In the genomic region with DNA sequence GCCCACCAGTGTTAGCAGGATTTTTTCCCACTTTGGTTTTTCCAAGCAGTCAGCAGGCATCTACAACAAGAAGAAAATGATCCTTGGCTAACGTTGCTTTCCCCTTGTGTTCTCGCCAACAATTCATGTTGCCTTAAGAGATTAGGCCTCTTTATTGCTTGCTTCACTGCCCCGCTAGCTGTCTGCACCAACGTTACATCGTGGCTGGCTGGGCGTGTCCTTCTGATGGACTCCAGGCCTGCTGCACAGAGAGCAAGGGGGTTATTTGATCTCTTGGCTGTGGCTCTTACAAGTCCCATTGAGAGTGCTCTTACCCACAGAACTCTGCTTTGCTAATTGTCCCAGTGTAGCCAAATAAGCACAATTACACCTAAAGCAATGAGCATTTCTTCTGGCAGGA, we compare ENCODE assay signal across 19 cellular contexts. TPM values are rescaled to one million over a fixed set of nuclear protein-coding genes. Genes with fewer than 3 reads are reported as not detected.
DNase-seq lines count a peak whose midpoint lies in the region; ATAC-seq and TF ChIP-seq lines count a peak whose summit lies in the region.
"Had no signal": no experiment of that assay in that cellular context is flagged by ENCODE, and none has a peak within 500 bp of the region (broad histone marks: within the 10 kb centered on the region; RNA-seq: fewer than 3 reads in every experiment).

No MANE protein-coding gene starts in this region.

- ATAC-seq in heart left ventricle (peak; percentile 80 to 94 (median 92)), sciatic nerve (peak; percentile 85), HG03139 (IDR thresholded peaks at IDR 0.05; ENCODE audit: unreplicated experiment) (no peak), HG02588 (IDR thresholded peaks at IDR 0.05; ENCODE audit: unreplicated experiment) (no peak), GM18873 (IDR thresholded peaks at IDR 0.05; ENCODE audit: low FRiP score, unreplicated experiment) (no peak)
- ATAC-seq: stimulated activated memory B cell treated with anti-CD40 and anti-IgM and Interleukin-4, amounts not matched to agents 10 μg/mL and 1 μg/mL and 100 μg/mL, for 72 hours had no signal

- intact Hi-C loops in heart left ventricle (cut with DNase I): loop anchor here in 4 of 10 donors (5.0 to 10.0 kb wide), 5 partner anchors 57 to 235 kb away; no protein-coding TSS in a partner anchor
- intact Hi-C loops in sciatic nerve (cut with DNase I): no loop called here

- WGBS in heart left ventricle, 4 donors: 17 to 28% (median 22%) methylated on average over 6 of the region's 6 CpGs

- TF ChIP-seq POLR2A in heart left ventricle (IDR thresholded peaks at IDR 0.05): no peak

- H3K9me3 ChIP-seq in MG63 (peaks cover 4% of the 10 kb centered on the region; the same call in 1 of the 2 replicates), heart left ventricle (peaks cover 0 to 12% (median 0%) of the 10 kb centered on the region in 12 donors)

- H3K27me3 ChIP-seq in MG63: no peaks in the 10 kb centered on the region
- H3K27me3 ChIP-seq in heart left ventricle: no peaks in the 10 kb centered on the region
- H3K27me3 ChIP-seq in H7 (ENCODE audit: control insufficient read depth, insufficient read depth, low read length): no peaks in the 10 kb centered on the region

- H3K4me3 ChIP-seq in MG63 (no peak overlapping the region), heart left ventricle (no peak overlapping the region), H7 (ENCODE audit: insufficient read depth, low read depth, low read length) (no peak overlapping the region)
- H3K4me3 ChIP-seq: psoas muscle had no signal

- no peaks in the 10 kb centered on the region for H3K36me3 ChIP-seq in MG63
- H3K36me3 ChIP-seq in heart left ventricle: no peaks in the 10 kb centered on the region
- no peaks in the 10 kb centered on the region for H3K36me3 ChIP-seq in H7 (replicated peaks; ENCODE audit: control insufficient read depth, insufficient read depth, low read length)

- peak; percentile 56 for DNase-seq in MG63
- DNase-seq in NCI-H82 (lab: John Stamatoyannopoulos, UW): peak; percentile 21
- peak in 4 of 5 donors; percentile 60 to 88 (median 76) for DNase-seq in heart left ventricle
- peak; percentile 72 for DNase-seq in sciatic nerve (ENCODE audit: low spot score)
- DNase-seq in H7: no peak
- DNase-seq: activated CD4-positive, alpha-beta T cell treated with anti-CD3 and anti-CD28 coated beads, Interleukin-2, amount 50 U/mL, for 1 hour; amniotic stem cell; C1 segment of cervical spinal cord; dermis blood vessel endothelial cell; NCI-H1105 treated with DMSO at 0.1 percent for 48 hours; NCI-H526; psoas muscle; RPMI8226 had no signal

- peak overlapping the region in 5 of 12 donors; percentile 17 to 53 (median 43) for H3K27ac ChIP-seq in heart left ventricle
- H3K27ac ChIP-seq: psoas muscle had no signal

- H3K4me1 ChIP-seq in heart left ventricle: peaks cover 0 to 47% (median 14%) of the 10 kb centered on the region in 12 donors

- no peak for TF ChIP-seq CTCF in heart left ventricle (IDR thresholded peaks at IDR 0.05)

RNA-seq across cellular contexts. Expression of gene DCANP1, which starts 17.8 kb away (rescaled TPM):
- not detected in 2 replicates for total RNA-seq in MG63 (2014; rRNA removed; shearing (Covaris generic); ENCODE audit: low replicate concordance)
- total RNA-seq in heart left ventricle (under 1 TPM in 1 of 9 donors, not detected in 8; 0.11 TPM), sciatic nerve (not detected)
- not detected for polyA plus RNA-seq in heart left ventricle
- not detected in 2 replicates for total RNA-seq in H7 (2014; rRNA removed; shearing (Covaris generic))
- total RNA-seq: dermis blood vessel endothelial cell; frontal cortex; psoas muscle; T-helper 2 cell treated with Interferon-gamma antibody and Interleukin-4, amounts not matched to agents 100 ng/mL and 5 ng/mL, for 36 hours had no signal

RNA-seq across cellular contexts. Expression of gene TIFAB, which starts 22.8 kb away (rescaled TPM):
- not detected in 2 replicates for total RNA-seq in MG63 (2014; rRNA removed; shearing (Covaris generic); ENCODE audit: low replicate concordance)
- total RNA-seq in heart left ventricle (1 to 10 TPM in 1 of 9 donors, under 1 TPM in 2, not detected in 6; 0.08 to 1.3 (median 0.68) TPM), sciatic nerve (0.22 TPM)
- polyA plus RNA-seq in heart left ventricle: under 1 TPM in 1 of 2 donors, not detected in 1; 0.01 TPM
- total RNA-seq in H7 (2014; rRNA removed; shearing (Covaris generic)): not detected in 2 replicates
- total RNA-seq: dermis blood vessel endothelial cell; frontal cortex; psoas muscle; T-helper 2 cell treated with Interferon-gamma antibody and Interleukin-4, amounts not matched to agents 100 ng/mL and 5 ng/mL, for 36 hours had no signal

RNA-seq across cellular contexts. Expression of gene MACROH2A1, which starts 30.3 kb away (rescaled TPM):
- total RNA-seq in MG63 (2014; rRNA removed; shearing (Covaris generic); ENCODE audit: low replicate concordance): 322 and 404 TPM in 2 replicates
- total RNA-seq in heart left ventricle (100 to 1,000 TPM in 5 of 9 donors, 10 to 100 TPM in 4; 86.5 to 170 (median 112) TPM), sciatic nerve (129 TPM)
- 100 to 1,000 TPM; 111 to 155 TPM for polyA plus RNA-seq in heart left ventricle
- 202 and 322 TPM in 2 replicates for total RNA-seq in H7 (2014; rRNA removed; shearing (Covaris generic))

Comparison
In these comparisons a context has a peak if more than half of its experiments do, and no peak if none do; other contexts are left out.
1. ATAC-seq: peak in heart left ventricle (4 of 4) and sciatic nerve (single experiment); none in HG03139 (single experiment), HG02588 (single experiment) and GM18873 (single experiment).